In genomic region chr11:68021167-68021787, GRCh38 we compare ENCODE assay signal across 11 cellular contexts. TPM values are rescaled to one million over a fixed set of nuclear protein-coding genes. Genes with fewer than 3 reads are reported as not detected.
DNase-seq lines count a peak whose midpoint lies in the region; TF ChIP-seq lines count a peak whose summit lies in the region.
"Had no signal": no experiment of that assay in that cellular context is flagged by ENCODE, and none has a peak within 500 bp of the region (broad histone marks: within the 10 kb centered on the region; RNA-seq: fewer than 3 reads in every experiment).

No MANE protein-coding gene starts in this region.

- DNase-seq in ELR (ENCODE audit: low read depth) (peak; percentile 41), NCI-H226 (peak; percentile 50), dermis blood vessel endothelial cell (peak; percentile 45), nephron progenitor cell (no peak), posterior vena cava (ENCODE audit: low spot score) (no peak), mucosa of gallbladder (ENCODE audit: low spot score) (no peak), AG08395 (ENCODE audit: low spot score) (no peak), GM20000 (ENCODE audit: low spot score) (no peak)
- DNase-seq: activated CD4-positive, alpha-beta T cell treated with anti-CD3 and anti-CD28 coated beads for 36 hours; aorta; NCI-H446 had no signal

- peaks cover 30% of the 10 kb centered on the region for H3K4me1 Mint-ChIP-seq in nephron progenitor cell
- H3K4me1 Mint-ChIP-seq: activated CD4-positive, alpha-beta T cell treated with anti-CD3 and anti-CD28 coated beads for 36 hours had no signal

- peaks cover 4% of the 10 kb centered on the region for H3K27me3 Mint-ChIP-seq in nephron progenitor cell (ENCODE audit: low read depth, poor library complexity)
- H3K27me3 Mint-ChIP-seq: activated CD4-positive, alpha-beta T cell treated with anti-CD3 and anti-CD28 coated beads for 36 hours had no signal

- intact Hi-C loops in posterior vena cava (cut with DNase I): no loop called here

- peak; percentile 16 for TF ChIP-seq CTCF in nephron progenitor cell (IDR thresholded peaks at IDR 0.05)
- no peak for TF ChIP-seq CTCF in GM20000 (IDR thresholded peaks at IDR 0.05; ENCODE audit: extremely low read depth, missing control alignments)

- H3K27ac Mint-ChIP-seq in nephron progenitor cell: no peak overlapping the region
- H3K27ac Mint-ChIP-seq: activated CD4-positive, alpha-beta T cell treated with anti-CD3 and anti-CD28 coated beads for 36 hours had no signal

- H3K9me3 Mint-ChIP-seq in nephron progenitor cell: peaks cover 18% of the 10 kb centered on the region

- H3K4me3 Mint-ChIP-seq in nephron progenitor cell: no peak overlapping the region
- H3K4me3 Mint-ChIP-seq: activated CD4-positive, alpha-beta T cell treated with anti-CD3 and anti-CD28 coated beads for 36 hours had no signal

- peaks cover 26% of the 10 kb centered on the region for H3K36me3 Mint-ChIP-seq in nephron progenitor cell (ENCODE audit: low read depth)

RNA-seq across cellular contexts. Expression of gene NDUFS8, which starts 9.2 kb away (rescaled TPM):
- total RNA-seq in dermis blood vessel endothelial cell (104 and 109 TPM in 2 replicates), posterior vena cava (100 to 1,000 TPM in 1 of 2 donors, 10 to 100 TPM in 1; 95.3 to 101 TPM), mucosa of gallbladder (168 TPM)

RNA-seq across cellular contexts. Expression of gene ALDH3B1, which starts 11.2 kb away (rescaled TPM):
- total RNA-seq in dermis blood vessel endothelial cell: 0.65 and 0.68 TPM in 2 replicates
- total RNA-seq in posterior vena cava: 10 to 100 TPM; 11.2 to 15.0 TPM
- total RNA-seq in mucosa of gallbladder: 34.8 TPM
- total RNA-seq: activated CD4-positive, alpha-beta T cell treated with anti-CD3 and anti-CD28 coated beads for 36 hours had no signal

RNA-seq across cellular contexts. Expression of gene UNC93B1, which starts 17.4 kb away (rescaled TPM):
- total RNA-seq in dermis blood vessel endothelial cell: 21.1 and 23.3 TPM in 2 replicates
- total RNA-seq in posterior vena cava: 10 to 100 TPM; 15.9 to 28.5 TPM
- 107 TPM for total RNA-seq in mucosa of gallbladder

RNA-seq across cellular contexts. Expression of gene TCIRG1, which starts 17.5 kb away (rescaled TPM):
- 81.3 and 110 TPM in 2 replicates for total RNA-seq in dermis blood vessel endothelial cell
- 100 to 1,000 TPM in 1 of 2 donors, 10 to 100 TPM in 1; 80.8 to 105 TPM for total RNA-seq in posterior vena cava
- 151 TPM for total RNA-seq in mucosa of gallbladder

Comparison
In these comparisons a context has a peak if more than half of its experiments do, and no peak if none do; other contexts are left out.
1. DNase-seq: peak in ELR (single experiment), NCI-H226 (single experiment) and dermis blood vessel endothelial cell (single experiment); none in nephron progenitor cell (single experiment), posterior vena cava (single experiment), mucosa of gallbladder (single experiment), AG08395 (single experiment) and GM20000 (single experiment).